8 cellular contexts compared by ENCODE assay signal in the genomic region with DNA sequence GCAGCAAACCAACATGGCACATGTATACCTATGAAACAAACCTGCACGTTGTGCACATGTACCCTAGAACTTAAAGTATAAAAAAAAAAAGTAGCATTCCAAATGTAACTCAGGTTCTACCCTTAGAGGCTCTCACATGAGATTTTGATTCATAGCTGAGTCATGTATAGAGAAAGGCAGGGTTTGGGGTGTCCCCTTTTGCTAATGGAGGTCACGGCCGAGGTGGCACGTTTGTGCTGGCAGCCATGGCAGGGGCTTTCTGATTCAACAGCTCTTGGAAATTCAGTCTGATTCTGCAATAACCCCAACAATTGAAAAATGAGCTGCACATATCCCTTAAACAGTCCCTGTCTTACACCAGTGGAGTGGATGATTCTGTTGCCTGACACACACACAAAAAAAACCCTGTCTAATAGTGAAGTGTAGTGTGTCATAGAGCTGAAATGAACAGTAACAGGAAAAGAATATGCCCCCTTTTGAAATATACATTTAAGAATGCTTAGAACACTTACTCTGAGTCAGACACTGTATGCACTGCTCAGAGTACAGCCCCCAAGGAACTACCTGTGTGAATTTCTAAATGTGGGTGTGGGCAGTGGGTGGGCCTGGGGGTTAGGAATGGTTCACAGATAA. TPM values are rescaled to one million over a fixed set of nuclear protein-coding genes. Genes with fewer than 3 reads are reported as not detected.
DNase-seq lines count a peak whose midpoint lies in the region; ATAC-seq and TF ChIP-seq lines count a peak whose summit lies in the region.

No MANE protein-coding gene starts in this region.

- no peak overlapping the region for H3K4me3 ChIP-seq in endodermal cell (ENCODE audit: low read length)

- DNase-seq in GM13976 (ENCODE audit: low spot score) (peak; percentile 41), M059J (ENCODE audit: low read depth) (peak; percentile 33), foreskin keratinocyte (peak; percentile 4 to 37), COR-L47 (lab: John Stamatoyannopoulos, UW) (no peak), NOMO-1 treated with DMSO at 0.1 percent for 48 hours (lab: John Stamatoyannopoulos, UW; ENCODE audit: unreplicated experiment) (no peak), midbrain (lab: John Stamatoyannopoulos, UW) (no peak), endodermal cell (no peak)

- peaks cover 13% of the 10 kb centered on the region for H3K4me1 Mint-ChIP-seq in endodermal cell

- TF ChIP-seq CTCF in GM13976 (IDR thresholded peaks at IDR 0.05; ENCODE audit: borderline replicate concordance, control extremely low read depth, extremely low read depth, insufficient read depth, missing control alignments) (no peak), foreskin keratinocyte (conservative IDR thresholded peaks at IDR 0.05) (no peak), endodermal cell (conservative IDR thresholded peaks at IDR 0.05) (no peak)

- H3K9me3 ChIP-seq in endodermal cell (ENCODE audit: control insufficient read depth, low read length), result no peaks in the 10 kb centered on the region

- H3K36me3 Mint-ChIP-seq in endodermal cell (ENCODE audit: low read depth), result peaks cover 5% of the 10 kb centered on the region

- in situ Hi-C loops in GM13976 (cut with MboI; ENCODE audit: low sequenced_read_pairs, unreplicated experiment), result loop anchor here (10.0 kb wide), 1 partner anchor 648 kb away; no protein-coding TSS in a partner anchor

- no peak overlapping the region for H3K27ac Mint-ChIP-seq in endodermal cell

- H3K27me3 Mint-ChIP-seq in endodermal cell (ENCODE audit: insufficient read depth), result peaks cover 4% of the 10 kb centered on the region

- no peak overlapping the region for H3K4me3 Mint-ChIP-seq in endodermal cell

- ATAC-seq in GM21786 (IDR thresholded peaks at IDR 0.05; ENCODE audit: unreplicated experiment), result peak; percentile 92
- peak; percentile 78 for ATAC-seq in foreskin keratinocyte

- no peaks in the 10 kb centered on the region for H3K4me1 ChIP-seq in foreskin keratinocyte
- no peaks in the 10 kb centered on the region for H3K4me1 ChIP-seq in endodermal cell (ENCODE audit: control insufficient read depth, insufficient read depth, low read length)

- peaks cover 4% of the 10 kb centered on the region for H3K27me3 ChIP-seq in foreskin keratinocyte
- no peaks in the 10 kb centered on the region for H3K27me3 ChIP-seq in endodermal cell (ENCODE audit: control insufficient read depth, insufficient read depth, low read length, poor library complexity, severe bottlenecking)

- no peaks in the 10 kb centered on the region for H3K36me3 ChIP-seq in endodermal cell (ENCODE audit: control insufficient read depth, insufficient read depth, low read length)

- H3K9me3 Mint-ChIP-seq in endodermal cell, result peaks cover 25% of the 10 kb centered on the region

- 95% methylated on average over 4 of the region's 4 CpGs; no CpG with 5 or more reads in 1 of the 2 experiments for WGBS in endodermal cell (ENCODE audit: insufficient coverage in 1 of 2, insufficient read length in 1 of 2), 2 experiments

- H3K9ac ChIP-seq in endodermal cell (ENCODE audit: extremely low read depth, low read length, poor library complexity, severe bottlenecking), result no peak overlapping the region

- H3K27ac ChIP-seq in foreskin keratinocyte, result no peak overlapping the region
- H3K27ac ChIP-seq in endodermal cell (ENCODE audit: low read depth, low read length), result no peak overlapping the region

RNA-seq across cellular contexts. Expression of a gene that starts 40.4 kb away (rescaled TPM):
- total RNA-seq in M059J (2014; rRNA removed; shearing (Covaris generic)), result not detected in 2 replicates
- total RNA-seq in foreskin keratinocyte, result not detected in 2 replicates
- polyA plus RNA-seq in foreskin keratinocyte, result not detected in 2 replicates
- total RNA-seq in endodermal cell, result not detected
- not detected for polyA plus RNA-seq in endodermal cell (2013, experiment 1 of 2)
- polyA plus RNA-seq in endodermal cell (2013, experiment 2 of 2), result 0.17 TPM

Comparison
In these comparisons a context has a peak if more than half of its experiments do, and no peak if none do; other contexts are left out.
1. DNase-seq: peak in GM13976 (single experiment), M059J (single experiment) and foreskin keratinocyte (2 of 2); none in COR-L47 (single experiment), NOMO-1 treated with DMSO at 0.1 percent for 48 hours (single experiment), midbrain (single experiment) and endodermal cell (single experiment).